Comparison of ENCODE assay signal across 8 cellular contexts in genomic region chr14:95291859-95292542, GRCh38. TPM values are rescaled to one million over a fixed set of nuclear protein-coding genes. Genes with fewer than 3 reads are reported as not detected.
A peak's percentile ranks its signal among the peaks of the same experiment; 100 is the strongest.
DNase-seq lines count a peak whose midpoint lies in the region; ATAC-seq and TF ChIP-seq lines count a peak whose summit lies in the region.

No MANE protein-coding gene starts in this region.

- H3K4me1 ChIP-seq in gastrocnemius medialis: peaks cover 12 to 18% of the 10 kb centered on the region in 2 donors

- TF ChIP-seq POLR2A in gastrocnemius medialis (IDR thresholded peaks at IDR 0.05): no peak

- H3K4me3 Mint-ChIP-seq in activated T-cell treated with anti-CD3 and anti-CD28 coated beads, Interleukin-2, amount 50 U/mL, for 4 hours: no peak overlapping the region

- ATAC-seq in gastrocnemius medialis (peak; percentile 30 to 47), HG02870 (IDR thresholded peaks at IDR 0.05; ENCODE audit: unreplicated experiment) (no peak), GM19455 (IDR thresholded peaks at IDR 0.05; ENCODE audit: unreplicated experiment) (no peak), GM19395 (IDR thresholded peaks at IDR 0.05; ENCODE audit: unreplicated experiment) (no peak)
- no peak for ATAC-seq in activated T-cell treated with anti-CD3 and anti-CD28 coated beads, Interleukin-2, amount 50 U/mL, for 4 hours

- H3K9me3 Mint-ChIP-seq in activated T-cell treated with anti-CD3 and anti-CD28 coated beads, Interleukin-2, amount 50 U/mL, for 4 hours: peaks cover 15% of the 10 kb centered on the region

- TF ChIP-seq CTCF in HFF-Myc (IDR thresholded peaks at IDR 0.05; ENCODE audit: low read depth, low read length, missing control alignments) (no peak), fibroblast of villous mesenchyme (IDR thresholded peaks at IDR 0.05; ENCODE audit: insufficient read depth, low read depth, low read length) (no peak), gastrocnemius medialis (IDR thresholded peaks at IDR 0.05 in 4 of 5, conservative IDR thresholded peaks at IDR 0.05 in 1 of 5) (no peak)

- H3K4me3 ChIP-seq in HFF-Myc (replicated peaks; ENCODE audit: low read depth, low read length) (no peak overlapping the region), fibroblast of villous mesenchyme (ENCODE audit: low read depth, low read length) (no peak overlapping the region), gastrocnemius medialis (peak overlapping the region in 2 of 4 donors; percentile 5 to 28)

- peak; percentile 3 for DNase-seq in HFF-Myc (ENCODE audit: extremely low read depth, low read depth)
- peak; percentile 5 for DNase-seq in OCI-M1 (lab: John Stamatoyannopoulos, UW)
- peak; percentile 13 for DNase-seq in fibroblast of villous mesenchyme (ENCODE audit: low read depth)
- DNase-seq in gastrocnemius medialis: peak; percentile 53 to 70
- no peak for DNase-seq in activated T-cell treated with anti-CD3 and anti-CD28 coated beads, Interleukin-2, amount 50 U/mL, for 4 hours

- peak overlapping the region; percentile 53 to 81 (median 76) for H3K27ac ChIP-seq in gastrocnemius medialis

- in situ Hi-C loops in gastrocnemius medialis (cut with MboI; ENCODE audit: low sequenced_read_pairs in 4 of 4): no loop called here

- H3K27me3 ChIP-seq in gastrocnemius medialis: no peaks in the 10 kb centered on the region

- H3K36me3 ChIP-seq in gastrocnemius medialis: no peaks in the 10 kb centered on the region

- no peaks in the 10 kb centered on the region for H3K9me3 ChIP-seq in gastrocnemius medialis

- peaks cover 22% of the 10 kb centered on the region for H3K27me3 Mint-ChIP-seq in activated T-cell treated with anti-CD3 and anti-CD28 coated beads, Interleukin-2, amount 50 U/mL, for 4 hours (ENCODE audit: low read depth)

- intact Hi-C loops in gastrocnemius medialis (cut with DNase I; ENCODE audit: low total_unique reads): loop anchor here (10.0 kb wide), 1 partner anchor 243 kb away; the partner anchor contains the start of gene GLRX5

- no peaks in the 10 kb centered on the region for H3K4me1 Mint-ChIP-seq in activated T-cell treated with anti-CD3 and anti-CD28 coated beads, Interleukin-2, amount 50 U/mL, for 4 hours (ENCODE audit: low read depth)

- H3K36me3 Mint-ChIP-seq in activated T-cell treated with anti-CD3 and anti-CD28 coated beads, Interleukin-2, amount 50 U/mL, for 4 hours (ENCODE audit: insufficient read depth): no peaks in the 10 kb centered on the region

RNA-seq across cellular contexts. Expression of gene CLMN, which starts 27.7 kb away (rescaled TPM):
- total RNA-seq in fibroblast of villous mesenchyme (under 0.01 and 0.43 TPM in 2 replicates), gastrocnemius medialis (1 to 10 TPM; 3.8 to 8.8 (median 5.8) TPM)
- total RNA-seq in activated T-cell treated with anti-CD3 and anti-CD28 coated beads, Interleukin-2, amount 50 U/mL, for 4 hours: 1 to 10 TPM in 1 of 3 donors, under 1 TPM in 2; 0.71 to 1.3 (median 0.71) TPM

Comparison
In these comparisons a context has a peak if more than half of its experiments do, and no peak if none do; other contexts are left out.
1. ATAC-seq: peak in gastrocnemius medialis (2 of 2); none in HG02870 (single experiment), GM19455 (single experiment), activated T-cell treated with anti-CD3 and anti-CD28 coated beads, Interleukin-2, amount 50 U/mL, for 4 hours (0 of 2) and GM19395 (single experiment).